11 cellular contexts compared by ENCODE assay signal in the genomic region with DNA sequence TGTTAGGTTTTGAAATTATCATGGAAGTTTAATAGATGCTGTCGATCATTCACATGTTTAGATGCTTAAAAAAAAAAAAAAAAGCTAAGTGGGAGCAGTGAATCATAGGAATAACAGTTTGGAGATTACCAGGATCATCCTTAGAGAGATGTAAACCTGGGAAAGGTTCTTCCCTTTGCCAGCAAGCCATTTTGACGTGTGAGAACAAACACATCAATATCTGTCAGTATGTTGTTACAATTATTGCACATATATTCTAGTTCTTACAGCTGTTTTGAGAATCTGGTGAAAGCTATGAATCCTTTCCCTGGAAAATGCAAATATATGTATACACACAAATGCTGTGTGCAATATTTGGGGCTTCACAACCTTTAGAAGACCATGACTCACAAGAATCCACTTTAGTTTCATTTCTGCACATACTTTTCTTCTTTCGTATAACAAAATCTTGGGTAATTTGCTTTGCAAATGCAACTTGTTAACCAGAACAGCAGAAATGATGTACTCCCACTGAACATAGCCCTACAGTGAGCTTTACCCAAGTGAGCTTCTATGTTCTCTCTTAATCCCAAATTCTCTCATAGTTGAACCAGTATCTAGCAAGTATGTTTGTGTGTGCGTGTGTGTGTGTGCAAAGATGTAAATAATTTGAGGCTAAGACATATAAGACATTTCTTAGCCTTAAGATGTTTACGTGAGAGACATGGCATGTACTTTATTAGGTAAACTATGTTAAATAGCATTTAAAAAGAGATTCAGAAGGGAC. TPM values are rescaled to one million over a fixed set of nuclear protein-coding genes. Genes with fewer than 3 reads are reported as not detected.
DNase-seq lines count a peak whose midpoint lies in the region; ATAC-seq, FAIRE-seq and TF ChIP-seq lines count a peak whose summit lies in the region.
"Had no signal": no experiment of that assay in that cellular context is flagged by ENCODE, and none has a peak within 500 bp of the region (broad histone marks: within the 10 kb centered on the region; RNA-seq: fewer than 3 reads in every experiment).

No MANE protein-coding gene starts in this region.

- TF ChIP-seq CTCF in CD8-positive, alpha-beta T cell (IDR thresholded peaks at IDR 0.05) = no peak
- TF ChIP-seq CTCF in K562 (IDR thresholded peaks at IDR 0.05 in 2 of 3, conservative IDR thresholded peaks at IDR 0.05 in 1 of 3; ENCODE audit: insufficient read depth in 2 of 3, low read depth in 1 of 3, low read length in 3 of 3) (no peak), osteoblast (IDR thresholded peaks at IDR 0.05; ENCODE audit: extremely low read depth, low read depth, low read length) (no peak)

- intact Hi-C loops in CD8-positive, alpha-beta T cell (cut with DNase I, micrococcal nuclease) = loop anchor here in 1 of 2 experiments (5.0 kb wide), 1 partner anchor 34 kb away; no protein-coding TSS in a partner anchor
- intact Hi-C loops in K562 (cut with micrococcal nuclease) = no loop called here

- peaks cover 26% of the 10 kb centered on the region for H3K4me1 Mint-ChIP-seq in CD8-positive, alpha-beta T cell (ENCODE audit: low read depth)

- DNase-seq in CD8-positive, alpha-beta T cell = no peak
- no peak for DNase-seq in K562 (ENCODE audit: extremely low read depth in 1 of 4, low spot score in 3 of 4)
- no peak for DNase-seq in osteoblast (ENCODE audit: insufficient read length, low spot score, missing footprints)
- DNase-seq in EL = no peak
- no peak for DNase-seq in urothelium cell line (ENCODE audit: low spot score)
- DNase-seq in NCI-H1436 (lab: John Stamatoyannopoulos, UW) = no peak
- DNase-seq: islet precursor cell had no signal

- H3K27ac Mint-ChIP-seq in CD8-positive, alpha-beta T cell = peak overlapping the region; percentile 14
- H3K27ac Mint-ChIP-seq: dendritic cell treated with granulocyte-macrophage colony-stimulating factor and Interleukin-4, amounts not matched to agents 40 ng/mL and 50 ng/mL, for 4 days had no signal

- H3K79me2 ChIP-seq in K562 (ENCODE audit: control insufficient read depth, insufficient read depth, low read length) = no peaks in the 10 kb centered on the region
- H3K79me2 ChIP-seq in osteoblast (ENCODE audit: insufficient read depth, low read length) = peaks cover 2% of the 10 kb centered on the region

- FAIRE-seq in K562 (lab: Jason Lieb, UNC) = no peak
- no peak for FAIRE-seq in urothelium cell line (lab: Jason Lieb, UNC)

- no peak overlapping the region for H3K4me3 Mint-ChIP-seq in CD8-positive, alpha-beta T cell
- H3K4me3 Mint-ChIP-seq: dendritic cell treated with granulocyte-macrophage colony-stimulating factor and Interleukin-4, amounts not matched to agents 40 ng/mL and 50 ng/mL, for 4 days had no signal

- in situ Hi-C loops in K562 (cut with MboI) = no loop called here

- CTCF ChIA-PET in CD8-positive, alpha-beta T cell (lab: Charles Lee) = no interaction called here
- CTCF ChIA-PET in K562 (lab: Yijun Ruan, JAX; ENCODE audit: low intra/inter-chr PET ratio) = no interaction called here

- BruUV-seq in K562 (replicated peaks; lab: Mats Ljungman, UMichigan) = no TSS peak

- H3K36me3 ChIP-seq in CD8-positive, alpha-beta T cell (ENCODE audit: insufficient read depth, low read length) = peaks cover 40% of the 10 kb centered on the region
- H3K36me3 ChIP-seq in K562 (ENCODE audit: control insufficient read depth, insufficient read depth, low read length) (peaks cover 43% of the 10 kb centered on the region; the same call in 2 of the 3 replicates), osteoblast (ENCODE audit: insufficient read depth, low read length) (peaks cover 64% of the 10 kb centered on the region)

- ATAC-seq in CD8-positive, alpha-beta T cell = peak; percentile 15
- ATAC-seq in GM19328 (IDR thresholded peaks at IDR 0.05; ENCODE audit: unreplicated experiment) (peak; percentile 48), HG03565 (IDR thresholded peaks at IDR 0.05; ENCODE audit: unreplicated experiment) (peak; percentile 36), K562 (peak; percentile 37)

- H3K9me3 Mint-ChIP-seq in CD8-positive, alpha-beta T cell = no peaks in the 10 kb centered on the region
- H3K9me3 Mint-ChIP-seq: dendritic cell treated with granulocyte-macrophage colony-stimulating factor and Interleukin-4, amounts not matched to agents 40 ng/mL and 50 ng/mL, for 4 days had no signal

- no peak overlapping the region for H3K4me3 ChIP-seq in CD8-positive, alpha-beta T cell (ENCODE audit: low read depth, low read length)
- no peak overlapping the region for H3K4me3 ChIP-seq in K562
- H3K4me3 ChIP-seq in osteoblast (ENCODE audit: insufficient read depth, low read length) = no peak overlapping the region

- H3K9ac ChIP-seq in K562 (ENCODE audit: insufficient read depth in 1 of 2, low read depth in 2 of 2, low read length in 2 of 2) = no peak overlapping the region
- H3K9ac ChIP-seq: KMS-11 had no signal

- no peaks in the 10 kb centered on the region for H3K9me3 ChIP-seq in CD8-positive, alpha-beta T cell (ENCODE audit: low read length)
- H3K9me3 ChIP-seq in K562 (replicated peaks; ENCODE audit: control insufficient read depth, insufficient read depth, low read depth, low read length) (no peaks in the 10 kb centered on the region), osteoblast (ENCODE audit: low read depth, low read length) (no peaks in the 10 kb centered on the region)

- H2AFZ ChIP-seq in K562 (ENCODE audit: low read depth, low read length) (no peak overlapping the region), osteoblast (ENCODE audit: low read length) (no peak overlapping the region)

- no peak overlapping the region for H3K27ac ChIP-seq in CD8-positive, alpha-beta T cell (ENCODE audit: low read depth, low read length)
- H3K27ac ChIP-seq in K562 (ENCODE audit: extremely low read depth, low read depth, low read length) (no peak overlapping the region), osteoblast (ENCODE audit: low read depth, low read length) (no peak overlapping the region)
- H3K27ac ChIP-seq: KMS-11 had no signal

- 72% methylated on average over 5 of the region's 5 CpGs for WGBS in K562 (ENCODE audit: insufficient coverage, low coverage, missing lambda C conversion rate)

- TF ChIP-seq POLR2A in K562 (conservative IDR thresholded peaks at IDR 0.05) = peak; percentile 41; the same call in 1 of the 2 replicates

- H3K36me3 Mint-ChIP-seq in CD8-positive, alpha-beta T cell = peaks cover 56% of the 10 kb centered on the region

- no peaks in the 10 kb centered on the region for H3K9me1 ChIP-seq in K562 (ENCODE audit: control insufficient read depth, insufficient read depth, low read length)

- H4K20me1 ChIP-seq in K562 (replicated peaks; ENCODE audit: control insufficient read depth, insufficient read depth, low read length) = no peaks in the 10 kb centered on the region
- peaks cover 14% of the 10 kb centered on the region for H4K20me1 ChIP-seq in osteoblast (ENCODE audit: insufficient read depth, low read length)

- no peak overlapping the region for H3K4me2 ChIP-seq in K562 (ENCODE audit: insufficient read depth, low read length)
- H3K4me2 ChIP-seq in osteoblast (ENCODE audit: insufficient read depth, low read length) = no peak overlapping the region
- H3K4me2 ChIP-seq: KMS-11 had no signal

- no peak for TF ChIP-seq EP300 in K562 (IDR thresholded peaks at IDR 0.05; ENCODE audit: low read length)

- no peaks in the 10 kb centered on the region for H3K27me3 Mint-ChIP-seq in CD8-positive, alpha-beta T cell (ENCODE audit: low read depth)
- H3K27me3 Mint-ChIP-seq: dendritic cell treated with granulocyte-macrophage colony-stimulating factor and Interleukin-4, amounts not matched to agents 40 ng/mL and 50 ng/mL, for 4 days had no signal

- H3K4me1 ChIP-seq in CD8-positive, alpha-beta T cell (ENCODE audit: insufficient read depth, low read length) = peaks cover 6% of the 10 kb centered on the region
- H3K4me1 ChIP-seq in K562 (replicated peaks in 1 of 2; ENCODE audit: control insufficient read depth in 2 of 2, insufficient read depth in 2 of 2, low read length in 2 of 2) = no peaks in the 10 kb centered on the region
- H3K4me1 ChIP-seq in osteoblast (ENCODE audit: insufficient read depth, low read length) = peaks cover 11% of the 10 kb centered on the region

- POLR2A ChIA-PET in CD8-positive, alpha-beta T cell (lab: Charles Lee) = no interaction called here
- POLR2A ChIA-PET in K562 (lab: Yijun Ruan, JAX) = interaction anchor here (1.0 to 2.1 kb wide), 2 partner anchors 10 to 12 kb away, joined by 8 read pairs; a partner anchor contains a TSS

- no peaks in the 10 kb centered on the region for H3K27me3 ChIP-seq in CD8-positive, alpha-beta T cell (ENCODE audit: insufficient read depth, low read length)
- H3K27me3 ChIP-seq in K562 (ENCODE audit: control insufficient read depth in 2 of 2, insufficient read depth in 2 of 2, low read length in 2 of 2) (no peaks in the 10 kb centered on the region), osteoblast (ENCODE audit: insufficient read depth, low read length) (no peaks in the 10 kb centered on the region)

- no peak for TF ChIP-seq RAD21 in K562 (CRISPR knock-in tag; conservative IDR thresholded peaks at IDR 0.05 in 1 of 2, IDR thresholded peaks at IDR 0.05 in 1 of 2)

TF ChIP-seq in K562, 482 proteins besides CTCF, POLR2A, EP300 and RAD21 (continues in another document):
- peak; percentile 22 for TF ChIP-seq POLR2B (IDR thresholded peaks at IDR 0.05; ENCODE audit: low read depth, partially characterized antibody)

RNA-seq across cellular contexts. Expression of a gene that starts 12.1 kb away (rescaled TPM):
- total RNA-seq in CD8-positive, alpha-beta T cell = 100 to 1,000 TPM; 460 to 477 TPM
- total RNA-seq in K562 (2011; cell fraction: chromatin; rRNA removed; ENCODE audit: low replicate concordance) = 29.4 and 39.8 TPM in 2 replicates
- 14.0 and 18.4 TPM in 2 replicates for total RNA-seq in K562 (2011; cell fraction: nucleolus; rRNA removed)
- total RNA-seq in K562 (2011; cell fraction: nucleoplasm; rRNA removed) = 16.1 and 21.3 TPM in 2 replicates
- total RNA-seq in K562 (2014; rRNA removed) = 4.7 and 5.7 TPM in 2 replicates
- total RNA-seq in K562 (2014; rRNA removed; fragmentation: Illumina TruSeq; extraction: Trizol) = 7.7 and 8.9 TPM in 2 replicates
- total RNA-seq in K562 (2015; rRNA removed; fragmentation: Illumina TruSeq; extraction: Trizol) = 7.1 TPM in 2 replicates
- 13.7 and 14.2 TPM in 2 replicates for total RNA-seq in K562 (2021)
- polyA plus RNA-seq in K562 (2011; rRNA removed) = 6.4 and 6.7 TPM in 2 replicates
- polyA plus RNA-seq in K562 (2011; cell fraction: cytosol; rRNA removed) = 1.8 and 2.5 TPM in 2 replicates
- polyA plus RNA-seq in K562 (2011; cell fraction: nucleus; rRNA removed) = 24.5 and 25.4 TPM in 2 replicates
- polyA plus RNA-seq in K562 (2012) = 2.3 and 5.2 TPM in 2 replicates
- 2.7 and 3.6 TPM in 2 replicates for polyA plus RNA-seq in K562 (2014; fragmentation: Illumina TruSeq; extraction: Trizol)
- polyA plus RNA-seq in K562 (2014; fragmentation: Nextera tagmentation; extraction: Ambion mirVana) = 1 to 10 TPM; 1.2 to 1.6 TPM
- polyA plus RNA-seq in K562 (2014; rRNA removed) = 4.1 and 4.9 TPM in 2 replicates
- polyA minus RNA-seq in K562 (2011; rRNA and poly(A)+ RNA removed) = 26.5 and 26.9 TPM in 2 replicates
- 9.8 and 10.7 TPM in 2 replicates for polyA minus RNA-seq in K562 (2011; cell fraction: cytosol; rRNA and poly(A)+ RNA removed)
- polyA minus RNA-seq in K562 (2011; cell fraction: nucleus; rRNA and poly(A)+ RNA removed) = 21.9 and 33.7 TPM in 2 replicates
- total RNA-seq in osteoblast = 51.9 and 55.0 TPM in 2 replicates
